1 cellular context compared by ENCODE assay signal in the genomic region with DNA sequence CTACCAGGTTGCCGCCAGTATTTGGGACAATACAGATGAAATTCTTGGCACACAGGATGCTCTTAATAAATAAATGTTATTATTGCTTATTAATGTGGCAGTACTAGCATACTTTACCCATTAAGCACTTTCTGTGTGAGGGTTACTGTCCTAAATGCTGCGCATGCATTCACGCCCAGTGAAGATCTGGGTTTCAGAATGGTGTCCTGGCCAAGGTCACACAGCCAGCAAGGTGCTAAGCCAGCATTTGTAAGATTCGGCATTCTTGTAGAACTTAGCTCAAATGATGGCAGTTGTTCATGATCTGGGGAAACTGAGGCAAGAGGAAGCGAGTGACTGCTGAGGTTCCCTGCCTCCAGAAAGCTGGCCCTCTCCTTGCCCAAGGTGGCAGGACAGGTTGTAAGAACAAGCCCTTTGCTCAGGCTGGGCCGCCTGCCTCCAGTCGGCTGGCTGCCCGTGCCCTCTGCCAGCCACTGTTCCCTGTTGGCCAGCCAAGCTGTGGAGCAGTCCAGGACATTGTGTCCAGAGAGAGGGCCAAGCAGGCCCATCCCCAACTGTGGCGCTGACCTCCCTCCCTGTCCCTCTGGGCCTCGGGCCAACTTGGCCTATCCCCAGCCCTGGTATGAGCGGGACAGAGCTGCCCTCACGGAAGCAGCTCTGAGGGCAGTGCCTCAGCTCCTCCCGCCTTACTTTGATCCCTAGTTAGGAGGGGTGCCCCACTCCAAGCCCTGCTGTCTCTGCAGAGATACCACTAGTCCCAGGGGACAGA.
TF ChIP-seq lines count a peak whose summit lies in the region.

No MANE protein-coding gene starts in this region.

TF ChIP-seq in K562, 482 proteins besides CTCF, POLR2A, EP300 and RAD21:
- TF ChIP-seq POLR2G (IDR thresholded peaks at IDR 0.05; ENCODE audit: low read depth, low read length) = 0 out of 2 replicates have a peak, but pooled peaks have one; percentile 24
- TF ChIP-seq, protein P1, sequence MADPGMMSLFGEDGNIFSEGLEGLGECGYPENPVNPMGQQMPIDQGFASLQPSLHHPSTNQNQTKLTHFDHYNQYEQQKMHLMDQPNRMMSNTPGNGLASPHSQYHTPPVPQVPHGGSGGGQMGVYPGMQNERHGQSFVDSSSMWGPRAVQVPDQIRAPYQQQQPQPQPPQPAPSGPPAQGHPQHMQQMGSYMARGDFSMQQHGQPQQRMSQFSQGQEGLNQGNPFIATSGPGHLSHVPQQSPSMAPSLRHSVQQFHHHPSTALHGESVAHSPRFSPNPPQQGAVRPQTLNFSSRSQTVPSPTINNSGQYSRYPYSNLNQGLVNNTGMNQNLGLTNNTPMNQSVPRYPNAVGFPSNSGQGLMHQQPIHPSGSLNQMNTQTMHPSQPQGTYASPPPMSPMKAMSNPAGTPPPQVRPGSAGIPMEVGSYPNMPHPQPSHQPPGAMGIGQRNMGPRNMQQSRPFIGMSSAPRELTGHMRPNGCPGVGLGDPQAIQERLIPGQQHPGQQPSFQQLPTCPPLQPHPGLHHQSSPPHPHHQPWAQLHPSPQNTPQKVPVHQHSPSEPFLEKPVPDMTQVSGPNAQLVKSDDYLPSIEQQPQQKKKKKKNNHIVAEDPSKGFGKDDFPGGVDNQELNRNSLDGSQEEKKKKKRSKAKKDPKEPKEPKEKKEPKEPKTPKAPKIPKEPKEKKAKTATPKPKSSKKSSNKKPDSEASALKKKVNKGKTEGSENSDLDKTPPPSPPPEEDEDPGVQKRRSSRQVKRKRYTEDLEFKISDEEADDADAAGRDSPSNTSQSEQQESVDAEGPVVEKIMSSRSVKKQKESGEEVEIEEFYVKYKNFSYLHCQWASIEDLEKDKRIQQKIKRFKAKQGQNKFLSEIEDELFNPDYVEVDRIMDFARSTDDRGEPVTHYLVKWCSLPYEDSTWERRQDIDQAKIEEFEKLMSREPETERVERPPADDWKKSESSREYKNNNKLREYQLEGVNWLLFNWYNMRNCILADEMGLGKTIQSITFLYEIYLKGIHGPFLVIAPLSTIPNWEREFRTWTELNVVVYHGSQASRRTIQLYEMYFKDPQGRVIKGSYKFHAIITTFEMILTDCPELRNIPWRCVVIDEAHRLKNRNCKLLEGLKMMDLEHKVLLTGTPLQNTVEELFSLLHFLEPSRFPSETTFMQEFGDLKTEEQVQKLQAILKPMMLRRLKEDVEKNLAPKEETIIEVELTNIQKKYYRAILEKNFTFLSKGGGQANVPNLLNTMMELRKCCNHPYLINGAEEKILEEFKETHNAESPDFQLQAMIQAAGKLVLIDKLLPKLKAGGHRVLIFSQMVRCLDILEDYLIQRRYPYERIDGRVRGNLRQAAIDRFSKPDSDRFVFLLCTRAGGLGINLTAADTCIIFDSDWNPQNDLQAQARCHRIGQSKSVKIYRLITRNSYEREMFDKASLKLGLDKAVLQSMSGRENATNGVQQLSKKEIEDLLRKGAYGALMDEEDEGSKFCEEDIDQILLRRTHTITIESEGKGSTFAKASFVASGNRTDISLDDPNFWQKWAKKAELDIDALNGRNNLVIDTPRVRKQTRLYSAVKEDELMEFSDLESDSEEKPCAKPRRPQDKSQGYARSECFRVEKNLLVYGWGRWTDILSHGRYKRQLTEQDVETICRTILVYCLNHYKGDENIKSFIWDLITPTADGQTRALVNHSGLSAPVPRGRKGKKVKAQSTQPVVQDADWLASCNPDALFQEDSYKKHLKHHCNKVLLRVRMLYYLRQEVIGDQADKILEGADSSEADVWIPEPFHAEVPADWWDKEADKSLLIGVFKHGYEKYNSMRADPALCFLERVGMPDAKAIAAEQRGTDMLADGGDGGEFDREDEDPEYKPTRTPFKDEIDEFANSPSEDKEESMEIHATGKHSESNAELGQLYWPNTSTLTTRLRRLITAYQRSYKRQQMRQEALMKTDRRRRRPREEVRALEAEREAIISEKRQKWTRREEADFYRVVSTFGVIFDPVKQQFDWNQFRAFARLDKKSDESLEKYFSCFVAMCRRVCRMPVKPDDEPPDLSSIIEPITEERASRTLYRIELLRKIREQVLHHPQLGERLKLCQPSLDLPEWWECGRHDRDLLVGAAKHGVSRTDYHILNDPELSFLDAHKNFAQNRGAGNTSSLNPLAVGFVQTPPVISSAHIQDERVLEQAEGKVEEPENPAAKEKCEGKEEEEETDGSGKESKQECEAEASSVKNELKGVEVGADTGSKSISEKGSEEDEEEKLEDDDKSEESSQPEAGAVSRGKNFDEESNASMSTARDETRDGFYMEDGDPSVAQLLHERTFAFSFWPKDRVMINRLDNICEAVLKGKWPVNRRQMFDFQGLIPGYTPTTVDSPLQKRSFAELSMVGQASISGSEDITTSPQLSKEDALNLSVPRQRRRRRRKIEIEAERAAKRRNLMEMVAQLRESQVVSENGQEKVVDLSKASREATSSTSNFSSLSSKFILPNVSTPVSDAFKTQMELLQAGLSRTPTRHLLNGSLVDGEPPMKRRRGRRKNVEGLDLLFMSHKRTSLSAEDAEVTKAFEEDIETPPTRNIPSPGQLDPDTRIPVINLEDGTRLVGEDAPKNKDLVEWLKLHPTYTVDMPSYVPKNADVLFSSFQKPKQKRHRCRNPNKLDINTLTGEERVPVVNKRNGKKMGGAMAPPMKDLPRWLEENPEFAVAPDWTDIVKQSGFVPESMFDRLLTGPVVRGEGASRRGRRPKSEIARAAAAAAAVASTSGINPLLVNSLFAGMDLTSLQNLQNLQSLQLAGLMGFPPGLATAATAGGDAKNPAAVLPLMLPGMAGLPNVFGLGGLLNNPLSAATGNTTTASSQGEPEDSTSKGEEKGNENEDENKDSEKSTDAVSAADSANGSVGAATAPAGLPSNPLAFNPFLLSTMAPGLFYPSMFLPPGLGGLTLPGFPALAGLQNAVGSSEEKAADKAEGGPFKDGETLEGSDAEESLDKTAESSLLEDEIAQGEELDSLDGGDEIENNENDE (IDR thresholded peaks at IDR 0.05; ENCODE audit: low read depth, low read length) = no peak
